In genomic region chr7:148503900-148504487, GRCh38 we compare ENCODE assay signal across 8 cellular contexts.
A peak's percentile ranks its signal among the peaks of the same experiment; 100 is the strongest.
DNase-seq lines count a peak whose midpoint lies in the region; ATAC-seq and TF ChIP-seq lines count a peak whose summit lies in the region.

No MANE protein-coding gene starts in this region.

- H3K9ac ChIP-seq in mammary epithelial cell (ENCODE audit: insufficient read depth, low read length): no peak overlapping the region

- H3K4me1 ChIP-seq in heart left ventricle: no peaks in the 10 kb centered on the region
- H3K4me1 ChIP-seq in mammary epithelial cell (ENCODE audit: insufficient read depth, low read length): no peaks in the 10 kb centered on the region
- no peaks in the 10 kb centered on the region for H3K4me1 ChIP-seq in mucosa of descending colon (ENCODE audit: low read depth)

- no TSS peak for BruUV-seq in mammary epithelial cell (replicated peaks; lab: Mats Ljungman, UMichigan)

- H2AFZ ChIP-seq in mammary epithelial cell (ENCODE audit: low read depth, low read length): no peak overlapping the region

- dilution Hi-C loops in mammary epithelial cell (cut with HindIII; ENCODE audit: low sequenced_read_pairs): no loop called here

- H3K27ac ChIP-seq in heart left ventricle (no peak overlapping the region), mammary epithelial cell (ENCODE audit: insufficient read depth, low read depth, low read length) (no peak overlapping the region)

- CTCF ChIA-PET in mammary epithelial cell (lab: Charles Lee; ENCODE audit: low non-redundant PET): no interaction called here

- no peaks in the 10 kb centered on the region for H3K9me3 ChIP-seq in heart left ventricle
- H3K9me3 ChIP-seq in mammary epithelial cell (replicated peaks; ENCODE audit: insufficient read depth, low read length): no peaks in the 10 kb centered on the region
- no peaks in the 10 kb centered on the region for H3K9me3 ChIP-seq in mucosa of descending colon

- no peaks in the 10 kb centered on the region for H3K79me2 ChIP-seq in mammary epithelial cell (ENCODE audit: insufficient read depth, low read length)

- H3K36me3 ChIP-seq in heart left ventricle (no peaks in the 10 kb centered on the region), mammary epithelial cell (ENCODE audit: insufficient read depth, low read length) (no peaks in the 10 kb centered on the region), mucosa of descending colon (ENCODE audit: low read depth) (no peaks in the 10 kb centered on the region)

- TF ChIP-seq CTCF in heart left ventricle (IDR thresholded peaks at IDR 0.05) (peak; percentile 66 to 86 (median 79)), mammary epithelial cell (conservative IDR thresholded peaks at IDR 0.05 in 1 of 2, IDR thresholded peaks at IDR 0.05 in 1 of 2; ENCODE audit: extremely low read depth in 1 of 2, insufficient read depth in 1 of 2, low read depth in 1 of 2, low read length in 2 of 2) (peak; percentile 71 to 86), mucosa of descending colon (IDR thresholded peaks at IDR 0.05) (peak; percentile 46)

- intact Hi-C loops in heart left ventricle (cut with DNase I): loop anchor here (2.0 to 5.0 kb wide), 5 partner anchors 73 to 463 kb away; no protein-coding TSS in a partner anchor
- intact Hi-C loops in Right ventricle myocardium inferior (cut with DNase I): loop anchor here (1.0 to 10.0 kb wide), 2 partner anchors 71 to 462 kb away; no protein-coding TSS in a partner anchor
- intact Hi-C loops in mammary epithelial cell (cut with micrococcal nuclease): loop anchor here (1.0 to 5.0 kb wide), 2 partner anchors 458 to 563 kb away; no protein-coding TSS in a partner anchor
- intact Hi-C loops in mucosa of descending colon (cut with DNase I, micrococcal nuclease): loop anchor here in 1 of 2 donors (10.0 kb wide), 1 partner anchor 461 kb away; no protein-coding TSS in a partner anchor

- H3K27me3 ChIP-seq in heart left ventricle (peaks cover 0 to 21% (median 4%) of the 10 kb centered on the region in 9 donors), mammary epithelial cell (ENCODE audit: insufficient read depth, low read length) (peaks cover 3% of the 10 kb centered on the region)

- H4K20me1 ChIP-seq in mammary epithelial cell (ENCODE audit: insufficient read depth, low read length): no peaks in the 10 kb centered on the region

- no peak for ATAC-seq in heart left ventricle
- ATAC-seq in Right ventricle myocardium inferior: no peak
- ATAC-seq in mucosa of descending colon: no peak
- ATAC-seq in HG03280 (IDR thresholded peaks at IDR 0.05; ENCODE audit: unreplicated experiment): no peak
- no peak for ATAC-seq in GM18907 (IDR thresholded peaks at IDR 0.05; ENCODE audit: unreplicated experiment)

- H3K4me2 ChIP-seq in mammary epithelial cell (ENCODE audit: insufficient read depth, low read depth, low read length): no peak overlapping the region

- in situ Hi-C loops in mammary epithelial cell (cut with MboI; ENCODE audit: low sequenced_read_pairs in 2 of 2): loop anchor here (10.0 kb wide), 1 partner anchor 461 kb away; no protein-coding TSS in a partner anchor

- DNase-seq in heart left ventricle (no peak), Right ventricle myocardium inferior (ENCODE audit: missing footprints) (no peak), NCI-H2196 treated with DMSO at 0.1 percent for 48 hours (lab: John Stamatoyannopoulos, UW; ENCODE audit: unreplicated experiment) (peak; percentile 21), mammary epithelial cell (peak; percentile 15), mucosa of descending colon (peak in 1 of 3 donors; percentile 20), HuH-7.5 (ENCODE audit: low spot score) (no peak)

- 33 to 37% (median 35%) methylated on average over 3 of the region's 3 CpGs for WGBS in heart left ventricle, 4 donors
- 27% methylated on average over 3 of the region's 3 CpGs for WGBS in mammary epithelial cell (ENCODE audit: low coverage, missing lambda C conversion rate)

- no peak overlapping the region for H3K4me3 ChIP-seq in heart left ventricle
- no peak overlapping the region for H3K4me3 ChIP-seq in mammary epithelial cell (replicated peaks in 1 of 3; ENCODE audit: insufficient read depth in 1 of 3, low read depth in 2 of 3, low read length in 3 of 3)
- no peak overlapping the region for H3K4me3 ChIP-seq in mucosa of descending colon

- no peak for TF ChIP-seq POLR2A in heart left ventricle (IDR thresholded peaks at IDR 0.05)

Comparison
In these comparisons a context has a peak if more than half of its experiments do, and no peak if none do; other contexts are left out.
1. DNase-seq: peak in NCI-H2196 treated with DMSO at 0.1 percent for 48 hours (single experiment) and mammary epithelial cell (single experiment); none in heart left ventricle (0 of 5), Right ventricle myocardium inferior (single experiment) and HuH-7.5 (single experiment).
2. Peak in every context shown above with its lines, with median percentiles within 50 percentile points of each other: CTCF ChIP-seq.